In genomic region chr19:7512400-7512851, GRCh38 we compare ENCODE assay signal across 27 cellular contexts. TPM values are rescaled to one million over a fixed set of nuclear protein-coding genes. Genes with fewer than 3 reads are reported as not detected.
DNase-seq lines count a peak whose midpoint lies in the region; ATAC-seq and TF ChIP-seq lines count a peak whose summit lies in the region.
"Had no signal": no experiment of that assay in that cellular context is flagged by ENCODE, and none has a peak within 500 bp of the region (broad histone marks: within the 10 kb centered on the region; RNA-seq: fewer than 3 reads in every experiment).

No MANE protein-coding gene starts in this region.

- H3K4me3 Mint-ChIP-seq in GM23338: no peak overlapping the region
- H3K4me3 Mint-ChIP-seq in WTC11: no peak overlapping the region
- H3K4me3 Mint-ChIP-seq: activated CD8-positive, alpha-beta T cell treated with anti-CD3 and anti-CD28 coated beads for 36 hours; CD8-positive, alpha-beta T cell; natural killer cell; T-helper 17 cell had no signal

- H3K9me3 Mint-ChIP-seq in GM23338 (peaks cover 3% of the 10 kb centered on the region; the same call in 2 of the 3 replicates), WTC11 (no peaks in the 10 kb centered on the region)
- H3K9me3 Mint-ChIP-seq: activated CD8-positive, alpha-beta T cell treated with anti-CD3 and anti-CD28 coated beads for 36 hours; CD8-positive, alpha-beta T cell; natural killer cell had no signal

- H3K4me2 ChIP-seq in GM23338 (no peak overlapping the region), mesendoderm (ENCODE audit: low read length) (no peak overlapping the region)
- H3K4me2 ChIP-seq: KMS-11 had no signal

- H2BK5ac ChIP-seq in mesendoderm (ENCODE audit: low read length): no peak overlapping the region

- no peaks in the 10 kb centered on the region for H3K9me3 ChIP-seq in tibial artery
- H3K9me3 ChIP-seq: upper lobe of right lung had no signal

- H3K27ac ChIP-seq in GM23338 (ENCODE audit: low read depth) (no peak overlapping the region), mesendoderm (ENCODE audit: low read depth, low read length) (no peak overlapping the region), tibial artery (no peak overlapping the region)
- H3K27ac ChIP-seq: HL-60, KMS-11, upper lobe of right lung had no signal

- no CpG with 5 or more reads among the region's 6 CpGs for WGBS in mesendoderm (ENCODE audit: extremely low coverage, insufficient coverage, low lambda C conversion rate)

- H3K23ac ChIP-seq in mesendoderm (ENCODE audit: low read length): no peak overlapping the region

- no peak overlapping the region for H4K8ac ChIP-seq in mesendoderm (ENCODE audit: low read depth, low read length)

- H3K79me1 ChIP-seq in mesendoderm (ENCODE audit: low read length): peaks cover 3% of the 10 kb centered on the region

- no peak overlapping the region for H3K27ac Mint-ChIP-seq in GM23338
- H3K27ac Mint-ChIP-seq in WTC11: no peak overlapping the region
- H3K27ac Mint-ChIP-seq: activated CD8-positive, alpha-beta T cell treated with anti-CD3 and anti-CD28 coated beads for 36 hours; CD8-positive, alpha-beta T cell; natural killer cell; T-helper 17 cell had no signal

- H2BK15ac ChIP-seq in mesendoderm (replicated peaks; ENCODE audit: low read depth): no peak overlapping the region

- no peak overlapping the region for H3K9ac ChIP-seq in mesendoderm (ENCODE audit: low read length)
- H3K9ac ChIP-seq: KMS-11 had no signal

- H3K9me2 ChIP-seq in GM23338 (ENCODE audit: insufficient read depth): peaks cover 3% of the 10 kb centered on the region; the same call in 1 of the 2 replicates

- TF ChIP-seq CTCF in GM23338 (conservative IDR thresholded peaks at IDR 0.05; ENCODE audit: low read depth in 2 of 2): no peak
- no peak for TF ChIP-seq CTCF in WTC11 (IDR thresholded peaks at IDR 0.05)
- TF ChIP-seq CTCF in tibial artery (IDR thresholded peaks at IDR 0.05): no peak

- peaks cover 15% of the 10 kb centered on the region for H3K27me3 Mint-ChIP-seq in GM23338 (ENCODE audit: insufficient read depth, low read depth, poor library complexity)
- peaks cover 30% of the 10 kb centered on the region for H3K27me3 Mint-ChIP-seq in WTC11 (ENCODE audit: low read depth)

- peaks cover 17% of the 10 kb centered on the region for H3K4me1 Mint-ChIP-seq in GM23338
- H3K4me1 Mint-ChIP-seq in WTC11: peaks cover 26% of the 10 kb centered on the region

- 0 out of 2 replicates have a peak, but pooled peaks cover 1% of the 10 kb centered on the region for H3F3A ChIP-seq in GM23338 (replicated peaks; ENCODE audit: low read depth)

- peak overlapping the region; percentile 15 for H3K56ac ChIP-seq in mesendoderm (ENCODE audit: low read length)

- H3K4me3 ChIP-seq in GM23338 (no peak overlapping the region), mesendoderm (ENCODE audit: low read length) (no peak overlapping the region), tibial artery (no peak overlapping the region)
- H3K4me3 ChIP-seq: upper lobe of right lung had no signal

- no peaks in the 10 kb centered on the region for H3K36me3 ChIP-seq in GM23338 (ENCODE audit: insufficient read depth)
- no peaks in the 10 kb centered on the region for H3K36me3 ChIP-seq in mesendoderm (ENCODE audit: control insufficient read depth, insufficient read depth, low read length)
- no peaks in the 10 kb centered on the region for H3K36me3 ChIP-seq in tibial artery
- H3K36me3 ChIP-seq: upper lobe of right lung had no signal

- no peak overlapping the region for H2BK120ac ChIP-seq in mesendoderm (ENCODE audit: low read depth, low read length)

- DNase-seq in GM23338 (ENCODE audit: low spot score) (peak; percentile 53), M059J (ENCODE audit: low read depth) (peak; percentile 60), WTC11 (ENCODE audit: low spot score) (no peak), mesendoderm (peak; percentile 85), tibial artery (no peak)
- DNase-seq: activated CD4-positive, CD25-positive, alpha-beta regulatory T cell; activated CD8-positive, alpha-beta T cell treated with anti-CD3 and anti-CD28 coated beads for 36 hours; activated naive CD4-positive, alpha-beta T cell treated with Interleukin-2 at 50 U/mL for 16 hours; activated T-cell treated with anti-CD3 and anti-CD28 coated beads, Interleukin-2, amount 50 U/mL, for 1 hour; aorta; CD8-positive, alpha-beta T cell; central memory CD4-positive, alpha-beta T cell; DND-41; HCEC 1CT; natural killer cell; NCI-H1048; NCI-H2029; NCI-H510A; SIG-M5; stimulated activated naive CD8-positive, alpha-beta T cell treated with anti-CD3 and anti-CD28 coated beads, Interleukin-15, Interleukin-2, amounts not matched to agents 100 U/mL and 50 U/mL, for 24 hours; T-helper 17 cell; upper lobe of right lung had no signal

- peaks cover 13% of the 10 kb centered on the region for H3K4me1 ChIP-seq in GM23338 (ENCODE audit: insufficient read depth)
- H3K4me1 ChIP-seq in mesendoderm (ENCODE audit: control insufficient read depth, low read depth, low read length): peaks cover 3% of the 10 kb centered on the region
- peaks cover 0 to 30% (median 17%) of the 10 kb centered on the region in 4 donors for H3K4me1 ChIP-seq in tibial artery

- H3K36me3 Mint-ChIP-seq in GM23338 (ENCODE audit: low read depth): no peaks in the 10 kb centered on the region; the same call in 2 of the 3 replicates
- no peaks in the 10 kb centered on the region for H3K36me3 Mint-ChIP-seq in WTC11
- H3K36me3 Mint-ChIP-seq: CD8-positive, alpha-beta T cell; natural killer cell had no signal

- no peaks in the 10 kb centered on the region for H3K27me3 ChIP-seq in GM23338 (ENCODE audit: insufficient read depth)
- H3K27me3 ChIP-seq in mesendoderm (ENCODE audit: insufficient read depth, low read length, poor library complexity): no peaks in the 10 kb centered on the region
- no peaks in the 10 kb centered on the region for H3K27me3 ChIP-seq in tibial artery
- H3K27me3 ChIP-seq: upper lobe of right lung had no signal

- no peak overlapping the region for H4K5ac ChIP-seq in mesendoderm (ENCODE audit: low read length)

- no peak overlapping the region for H2AK5ac ChIP-seq in mesendoderm (ENCODE audit: low read length)

- intact Hi-C loops in tibial artery (cut with DNase I; ENCODE audit: low total_unique reads): no loop called here

- no peaks in the 10 kb centered on the region for H4K20me1 ChIP-seq in GM23338 (replicated peaks; ENCODE audit: insufficient read depth)

- H3K79me2 ChIP-seq in GM23338 (replicated peaks; ENCODE audit: insufficient read depth) (no peaks in the 10 kb centered on the region; the same call in 1 of the 2 replicates), mesendoderm (ENCODE audit: control insufficient read depth, insufficient read depth, low read length) (no peaks in the 10 kb centered on the region)

- H2AFZ ChIP-seq in GM23338: no peak overlapping the region

- POLR2A ChIA-PET in WTC11 (lab: Charles Lee): interaction anchor here (0.8 kb wide), 1 partner anchor 23 kb away, joined by 3 read pairs; the partner anchor contains the start of gene PNPLA6

- H3K18ac ChIP-seq in mesendoderm (ENCODE audit: low read length): no peak overlapping the region

- ATAC-seq in GM23338 (no peak), WTC11 (no peak), GM18511 (IDR thresholded peaks at IDR 0.05; ENCODE audit: unreplicated experiment) (no peak), HG02759 (IDR thresholded peaks at IDR 0.05; ENCODE audit: unreplicated experiment) (no peak), GM21528 (IDR thresholded peaks at IDR 0.05; ENCODE audit: low FRiP score, unreplicated experiment) (no peak)
- ATAC-seq: activated CD8-positive, alpha-beta T cell treated with anti-CD3 and anti-CD28 coated beads for 36 hours; CD8-positive, alpha-beta T cell; natural killer cell; stimulated activated naive CD8-positive, alpha-beta T cell treated with anti-CD3 and anti-CD28 coated beads, Interleukin-15, Interleukin-2, amounts not matched to agents 100 U/mL and 50 U/mL, for 24 hours; T-helper 17 cell; upper lobe of right lung had no signal

- H3K4ac ChIP-seq in mesendoderm (ENCODE audit: low read depth, low read length): no peak overlapping the region

- CTCF ChIA-PET in WTC11 (lab: Charles Lee): interaction anchor here (0.7 to 1.4 kb wide), 5 partner anchors 15 to 168 kb away, joined by 3 to 4 read pairs (median 3); partner anchors contain the start of gene TRAPPC5

TF ChIP-seq in GM23338, 12 proteins besides CTCF, POLR2A, EP300 and RAD21 (continues in another document):
- no peak for TF ChIP-seq NANOG (IDR thresholded peaks at IDR 0.05; ENCODE audit: borderline replicate concordance)
- TF ChIP-seq CREB1 (CRISPR knock-in tag; IDR thresholded peaks at IDR 0.05; ENCODE audit: low read depth): no peak

TF ChIP-seq in WTC11, 78 proteins besides CTCF, POLR2A, EP300 and RAD21:
- TF ChIP-seq NFYB (CRISPR knock-in tag; conservative IDR thresholded peaks at IDR 0.05; ENCODE audit: low read depth) (peak; percentile 37; the same call in 1 of the 2 replicates), ZMAT4 (CRISPR knock-in tag; IDR thresholded peaks at IDR 0.05) (no peak)

RNA-seq across cellular contexts. Expression of gene ZNF358, which starts 3.5 kb away (rescaled TPM):
- 36.7 and 52.9 TPM in 2 replicates for total RNA-seq in GM23338 (2014; rRNA removed; shearing (Covaris generic))
- 23.8 and 28.2 TPM in 2 replicates for polyA plus RNA-seq in GM23338 (2016; fragmentation: Nextera tagmentation; extraction: Ambion mirVana)
- total RNA-seq in M059J (2014; rRNA removed; shearing (Covaris generic)): 27.2 and 55.4 TPM in 2 replicates
- 37.5 to 47.5 TPM (median 47.3 TPM) in 3 replicates for total RNA-seq in WTC11 (2021)
- polyA plus RNA-seq in mesendoderm (2013, experiment 1 of 2): 59.7 TPM
- 59.5 TPM for polyA plus RNA-seq in mesendoderm (2013, experiment 2 of 2)

RNA-seq across cellular contexts. Expression of gene MCOLN1, which starts 10.0 kb away (rescaled TPM):
- total RNA-seq in GM23338 (2014; rRNA removed; shearing (Covaris generic)): 7.2 and 11.0 TPM in 2 replicates
- polyA plus RNA-seq in GM23338 (2016; fragmentation: Nextera tagmentation; extraction: Ambion mirVana): 16.1 and 16.2 TPM in 2 replicates
- 2.9 and 7.8 TPM in 2 replicates for total RNA-seq in M059J (2014; rRNA removed; shearing (Covaris generic))
- total RNA-seq in WTC11 (2021): 15.0 to 19.7 TPM (median 16.7 TPM) in 3 replicates
- 13.6 TPM for polyA plus RNA-seq in mesendoderm (2013, experiment 1 of 2)
- 14.1 TPM for polyA plus RNA-seq in mesendoderm (2013, experiment 2 of 2)

RNA-seq across cellular contexts. Expression of gene PNPLA6, which starts 23.1 kb away (rescaled TPM):
- total RNA-seq in GM23338 (2014; rRNA removed; shearing (Covaris generic)): 135 and 147 TPM in 2 replicates
- 66.6 and 74.1 TPM in 2 replicates for polyA plus RNA-seq in GM23338 (2016; fragmentation: Nextera tagmentation; extraction: Ambion mirVana)
- total RNA-seq in M059J (2014; rRNA removed; shearing (Covaris generic)): 46.3 and 86.0 TPM in 2 replicates
- total RNA-seq in WTC11 (2021): 149 to 156 TPM (median 150 TPM) in 3 replicates
- polyA plus RNA-seq in mesendoderm (2013, experiment 1 of 2): 23.5 TPM
- 22.0 TPM for polyA plus RNA-seq in mesendoderm (2013, experiment 2 of 2)

RNA-seq across cellular contexts. Expression of gene PEX11G, which starts 23.6 kb away (rescaled TPM):
- total RNA-seq in GM23338 (2014; rRNA removed; shearing (Covaris generic)): 1.2 and 2.2 TPM in 2 replicates
- polyA plus RNA-seq in GM23338 (2016; fragmentation: Nextera tagmentation; extraction: Ambion mirVana): 2.2 and 3.1 TPM in 2 replicates
- total RNA-seq in M059J (2014; rRNA removed; shearing (Covaris generic)): 0.20 and 0.74 TPM in 2 replicates
- total RNA-seq in WTC11 (2021): 4.3 to 5.9 TPM (median 5.7 TPM) in 3 replicates
- 0.74 TPM for polyA plus RNA-seq in mesendoderm (2013, experiment 1 of 2)
- 0.67 TPM for polyA plus RNA-seq in mesendoderm (2013, experiment 2 of 2)
- total RNA-seq: CD8-positive, alpha-beta T cell; T-helper 17 cell had no signal

Comparison
In these comparisons a context has a peak if more than half of its experiments do, and no peak if none do; other contexts are left out.
1. DNase-seq: peak in GM23338 (single experiment), M059J (single experiment) and mesendoderm (single experiment); none in WTC11 (single experiment) and tibial artery (0 of 2).